Comparison of ENCODE assay signal across 30 cellular contexts in the genomic region with DNA sequence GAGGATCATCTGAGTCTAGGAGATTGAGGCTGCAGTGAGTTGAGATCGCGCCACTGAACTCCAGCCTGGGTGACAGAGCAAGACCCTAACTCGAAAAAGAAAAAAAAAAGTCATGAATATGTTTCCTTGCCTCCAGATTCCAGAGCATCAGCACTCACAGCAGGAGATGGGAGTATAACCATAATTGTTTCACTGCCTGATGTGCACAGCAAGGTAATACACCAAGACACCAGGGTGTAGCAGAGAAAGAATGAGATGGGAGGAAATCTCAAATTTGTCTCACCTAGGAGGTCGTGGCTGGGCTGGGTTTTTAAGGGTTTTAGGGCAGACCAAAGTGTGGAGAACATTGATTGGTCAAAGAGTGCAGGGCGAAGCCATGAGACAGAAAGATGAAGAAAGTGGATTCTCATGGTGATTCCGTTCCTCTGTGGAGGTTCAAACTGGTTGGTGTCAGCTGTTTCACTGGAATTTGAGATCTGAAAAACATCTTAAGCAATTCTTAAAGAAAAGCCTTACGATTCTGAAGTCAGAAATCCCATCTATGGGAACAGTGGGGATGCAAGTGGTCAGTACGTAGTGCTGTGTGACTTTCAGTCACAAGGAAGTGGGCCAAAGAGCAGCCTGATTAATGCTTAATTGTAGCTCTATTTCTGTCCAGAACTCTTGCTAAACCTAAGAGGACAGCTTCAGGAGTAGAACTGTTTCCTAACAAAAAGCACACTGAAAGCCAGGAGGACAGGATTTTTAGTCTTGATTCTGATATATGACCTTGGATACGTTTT.
"Had no signal": no experiment of that assay in that cellular context is flagged by ENCODE, and none has a peak within 500 bp of the region (broad histone marks: within the 10 kb centered on the region; RNA-seq: fewer than 3 reads in every experiment).

No MANE protein-coding gene starts in this region.

- H3K9ac ChIP-seq: KMS-11 had no signal

- H3K4me3 Mint-ChIP-seq: activated CD8-positive, alpha-beta T cell treated with anti-CD3 and anti-CD28 coated beads for 36 hours; activated naive CD8-positive, alpha-beta T cell treated with anti-CD3 and anti-CD28 coated beads for 36 hours; activated T-cell treated with anti-CD3 and anti-CD28 coated beads, Interleukin-2, amount 50 U/mL, for 72 hours; activated T-helper 17 cell treated with anti-CD3 and anti-CD28 coated beads, Interleukin-2, amount 50 U/mL, for 72 hours; brain had no signal

- H3K27ac ChIP-seq: KMS-11, SJCRH30, SK-N-MC, WERI-Rb-1 had no signal

- H3K27me3 Mint-ChIP-seq: activated CD8-positive, alpha-beta T cell treated with anti-CD3 and anti-CD28 coated beads for 36 hours; activated naive CD8-positive, alpha-beta T cell treated with anti-CD3 and anti-CD28 coated beads for 36 hours; activated T-helper 17 cell treated with anti-CD3 and anti-CD28 coated beads, Interleukin-2, amount 50 U/mL, for 72 hours had no signal

- H3K27ac Mint-ChIP-seq: activated CD8-positive, alpha-beta T cell treated with anti-CD3 and anti-CD28 coated beads for 36 hours; activated naive CD8-positive, alpha-beta T cell treated with anti-CD3 and anti-CD28 coated beads for 36 hours; activated T-cell treated with anti-CD3 and anti-CD28 coated beads, Interleukin-2, amount 50 U/mL, for 72 hours; activated T-helper 17 cell treated with anti-CD3 and anti-CD28 coated beads, Interleukin-2, amount 50 U/mL, for 72 hours; brain had no signal

- H3K4me2 ChIP-seq: KMS-11 had no signal

- H3K9me3 Mint-ChIP-seq: activated CD8-positive, alpha-beta T cell treated with anti-CD3 and anti-CD28 coated beads for 36 hours; activated naive CD8-positive, alpha-beta T cell treated with anti-CD3 and anti-CD28 coated beads for 36 hours; activated T-cell treated with anti-CD3 and anti-CD28 coated beads, Interleukin-2, amount 50 U/mL, for 72 hours; activated T-helper 17 cell treated with anti-CD3 and anti-CD28 coated beads, Interleukin-2, amount 50 U/mL, for 72 hours had no signal

- H3K4me1 Mint-ChIP-seq: activated T-helper 17 cell treated with anti-CD3 and anti-CD28 coated beads, Interleukin-2, amount 50 U/mL, for 72 hours; brain had no signal

- DNase-seq: activated CD4-positive, alpha-beta T cell treated with anti-CD3 and anti-CD28 coated beads for 1 hour; activated CD4-positive, alpha-beta T cell treated with anti-CD3 and anti-CD28 coated beads for 48 hours; activated CD4-positive, alpha-beta T cell treated with anti-CD3 and anti-CD28 coated beads, Interleukin-2, amount 50 U/mL, for 4 hours; activated CD4-positive, CD25-positive, alpha-beta regulatory T cell; activated CD8-positive, alpha-beta T cell treated with anti-CD3 and anti-CD28 coated beads for 36 hours; activated effector memory CD4-positive, alpha-beta T cell treated with anti-CD3 and anti-CD28 coated beads, Interleukin-2, amount 50 U/mL, for 16 hours; activated naive CD4-positive, alpha-beta T cell; activated naive CD4-positive, alpha-beta T cell treated with anti-CD3 and anti-CD28 coated beads, Interleukin-2, amount 50 U/mL, for 16 hours; activated naive CD8-positive, alpha-beta T cell treated with anti-CD3 and anti-CD28 coated beads for 36 hours; activated T-cell treated with anti-CD3 and anti-CD28 coated beads, Interleukin-2, amount 50 U/mL, for 1 hour; activated T-cell treated with anti-CD3 and anti-CD28 coated beads, Interleukin-2, amount 50 U/mL, for 72 hours; amygdala; central memory CD4-positive, alpha-beta T cell; MG63; NCI-H1048; NCI-H1694; NCI-H1930; NCI-H2081 treated with DMSO at 0.1 percent for 48 hours; NCI-H226; NCI-H446 treated with DMSO at 0.1 percent for 48 hours; NCI-H524; SHP77; SJCRH30; T1000; WERI-Rb-1 had no signal

- H3K27me3 ChIP-seq: MG63, SJCRH30 had no signal

- H3K9me3 ChIP-seq: MG63, SJCRH30 had no signal

- ATAC-seq: activated CD8-positive, alpha-beta T cell treated with anti-CD3 and anti-CD28 coated beads for 36 hours; activated T-cell treated with anti-CD3 and anti-CD28 coated beads, Interleukin-2, amount 50 U/mL, for 72 hours; activated T-helper 17 cell treated with anti-CD3 and anti-CD28 coated beads, Interleukin-2, amount 50 U/mL, for 72 hours; Panc1 had no signal

- H3K36me3 ChIP-seq: SJCRH30, WERI-Rb-1 had no signal

- H3K4me3 ChIP-seq: MG63, SJCRH30, SK-N-MC had no signal
